ENCODE assay signal across 2 cellular contexts in the genomic region with DNA sequence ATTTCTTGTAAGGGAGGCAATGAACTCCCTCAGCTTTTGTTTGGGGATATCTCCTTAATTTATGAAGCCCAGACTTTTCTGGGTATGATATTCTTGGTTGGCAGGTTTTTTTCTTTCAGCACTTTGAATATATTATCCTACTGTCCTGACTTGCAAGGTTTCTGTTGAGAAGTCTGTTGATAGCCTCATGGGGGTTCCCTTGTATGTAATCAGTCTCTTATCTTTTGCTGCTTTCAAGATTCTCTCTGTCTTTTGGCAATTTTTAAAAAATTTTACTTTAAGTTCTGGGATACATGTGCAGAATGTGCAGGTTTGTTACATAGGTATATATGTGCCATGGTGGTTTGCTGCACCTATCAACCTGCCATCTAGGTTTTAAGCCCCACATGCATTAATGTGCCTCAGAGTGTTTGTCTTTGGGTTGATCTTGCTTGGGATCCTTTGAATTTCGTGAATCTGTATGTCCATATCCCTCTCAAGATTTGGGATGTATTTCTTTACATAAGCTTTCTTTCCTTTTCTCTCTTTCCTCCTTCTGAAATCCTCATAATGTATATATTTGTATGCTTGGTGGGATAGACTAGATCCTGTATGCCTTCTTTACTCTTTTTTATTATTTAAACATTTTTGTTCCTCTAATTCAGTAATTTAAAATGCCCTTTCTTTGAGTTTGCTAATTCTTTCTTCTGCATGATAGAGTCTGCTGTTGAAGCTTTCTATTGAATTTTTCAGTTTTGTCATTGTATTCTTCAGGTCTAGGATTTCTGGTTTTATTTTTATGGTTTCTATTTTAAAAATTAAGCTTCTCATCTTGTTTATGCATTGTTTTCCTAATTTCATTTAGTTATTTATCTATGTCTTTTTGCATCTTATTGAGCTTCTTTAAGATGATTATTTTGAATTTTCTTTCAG.
A peak's percentile ranks its signal among the peaks of the same experiment; 100 is the strongest.
TF ChIP-seq lines count a peak whose summit lies in the region.

No MANE protein-coding gene starts in this region.

TF ChIP-seq in HCT116, 20 proteins besides CTCF, POLR2A, EP300 and RAD21:
- no peak for TF ChIP-seq SRF (IDR thresholded peaks at IDR 0.05; ENCODE audit: low read depth)
- TF ChIP-seq CBX3 (IDR thresholded peaks at IDR 0.05; ENCODE audit: low read depth): peak; percentile 51; the same call in 1 of the 2 replicates

TF ChIP-seq in K562, 482 proteins besides CTCF, POLR2A, EP300 and RAD21:
- TF ChIP-seq ZNF280A (IDR thresholded peaks at IDR 0.05; ENCODE audit: low read depth, partially characterized antibody) (peak; percentile 90), CBX3 (IDR thresholded peaks at IDR 0.05; ENCODE audit: borderline replicate concordance in 1 of 2, low read length in 2 of 2) (peak in 1 of 2 experiments; percentile 65; a peak in 1 of 3 replicates), MAFF (IDR thresholded peaks at IDR 0.05; ENCODE audit: low read length) (no peak), HLTF (IDR thresholded peaks at IDR 0.05) (peak; percentile 95), TRIM28 (IDR thresholded peaks at IDR 0.05) (peak; percentile 88), GMEB1 (CRISPR knock-in tag; IDR thresholded peaks at IDR 0.05) (no peak)
